In genomic region chr3:186217820-186218164, GRCh38 we compare ENCODE assay signal across 8 cellular contexts.
DNase-seq lines count a peak whose midpoint lies in the region; ATAC-seq and TF ChIP-seq lines count a peak whose summit lies in the region.

No MANE protein-coding gene starts in this region.

- in situ Hi-C loops in KBM-7 (cut with MboI; ENCODE audit: low pct_unique_long_range_greater_than_20kb, low sequenced_read_pairs) = no loop called here

- no peak overlapping the region for H3K9ac ChIP-seq in DND-41 (ENCODE audit: low read depth, low read length)

- H3K4me1 ChIP-seq in DND-41 (ENCODE audit: insufficient read depth, low read length) = no peaks in the 10 kb centered on the region
- H3K4me1 ChIP-seq in uterus = no peaks in the 10 kb centered on the region

- no peak for TF ChIP-seq CTCF in DND-41 (IDR thresholded peaks at IDR 0.05; ENCODE audit: borderline replicate concordance, extremely low read depth, low read length, poor library complexity, severe bottlenecking)
- no peak for TF ChIP-seq CTCF in uterus (IDR thresholded peaks at IDR 0.05)

- no peaks in the 10 kb centered on the region for H3K9me3 Mint-ChIP-seq in activated naive CD8-positive, alpha-beta T cell treated with anti-CD3 and anti-CD28 coated beads for 36 hours

- H3K36me3 ChIP-seq in DND-41 (ENCODE audit: insufficient read depth, low read length) (no peaks in the 10 kb centered on the region), uterus (no peaks in the 10 kb centered on the region)

- H3K27me3 Mint-ChIP-seq in activated naive CD8-positive, alpha-beta T cell treated with anti-CD3 and anti-CD28 coated beads for 36 hours = peaks cover 10% of the 10 kb centered on the region

- H3K9me3 ChIP-seq in DND-41 (ENCODE audit: insufficient read depth, low read length, severe bottlenecking) (no peaks in the 10 kb centered on the region), uterus (no peaks in the 10 kb centered on the region)

- H3K27ac ChIP-seq in DND-41 (ENCODE audit: low read length) (no peak overlapping the region), uterus (no peak overlapping the region)

- no peak overlapping the region for H3K4me2 ChIP-seq in DND-41 (ENCODE audit: insufficient read depth, low read length)

- H3K27me3 ChIP-seq in DND-41 (ENCODE audit: insufficient read depth, low read length, poor library complexity) (no peaks in the 10 kb centered on the region), uterus (no peaks in the 10 kb centered on the region)

- H3K79me2 ChIP-seq in DND-41 (ENCODE audit: insufficient read depth, low read length) = no peaks in the 10 kb centered on the region

- intact Hi-C loops in uterus (cut with DNase I; ENCODE audit: low total_unique reads) = no loop called here
- intact Hi-C loops in posterior cingulate gyrus (cut with DNase I) = no loop called here

- peaks cover 11% of the 10 kb centered on the region for H3K4me1 Mint-ChIP-seq in activated naive CD8-positive, alpha-beta T cell treated with anti-CD3 and anti-CD28 coated beads for 36 hours

- H3K4me3 ChIP-seq in DND-41 (ENCODE audit: low read depth in 1 of 2, low read length in 2 of 2) (no peak overlapping the region), uterus (no peak overlapping the region)

- H3K27ac Mint-ChIP-seq in activated naive CD8-positive, alpha-beta T cell treated with anti-CD3 and anti-CD28 coated beads for 36 hours = no peak overlapping the region

- no peaks in the 10 kb centered on the region for H4K20me1 ChIP-seq in DND-41 (ENCODE audit: insufficient read depth, low read length)

- ATAC-seq in DND-41 (ENCODE audit: insufficient read depth, low read depth) = peak; percentile 66
- ATAC-seq in HG03097 (IDR thresholded peaks at IDR 0.05; ENCODE audit: low FRiP score, unreplicated experiment) = peak; percentile 88

- TF ChIP-seq POLR2A in uterus (IDR thresholded peaks at IDR 0.05) = no peak

- DNase-seq in DND-41 (no peak), GM19240 (ENCODE audit: insufficient read length, low spot score) (peak; percentile 59), KBM-7 (no peak), NCI-H2171 treated with DMSO at 0.1 percent for 48 hours (lab: John Stamatoyannopoulos, UW) (no peak), uterus (no peak), posterior cingulate gyrus (no peak)
- DNase-seq in activated naive CD8-positive, alpha-beta T cell treated with anti-CD3 and anti-CD28 coated beads for 36 hours = peak; percentile 33

- H3K4me3 Mint-ChIP-seq in activated naive CD8-positive, alpha-beta T cell treated with anti-CD3 and anti-CD28 coated beads for 36 hours = no peak overlapping the region

- no peaks in the 10 kb centered on the region for H3K36me3 Mint-ChIP-seq in activated naive CD8-positive, alpha-beta T cell treated with anti-CD3 and anti-CD28 coated beads for 36 hours

- no peak overlapping the region for H2AFZ ChIP-seq in DND-41 (ENCODE audit: low read depth, low read length)

Comparison
In these comparisons a context has a peak if more than half of its experiments do, and no peak if none do; other contexts are left out.
1. DNase-seq: peak in GM19240 (single experiment) and activated naive CD8-positive, alpha-beta T cell treated with anti-CD3 and anti-CD28 coated beads for 36 hours (single experiment); none in DND-41 (single experiment), KBM-7 (single experiment), NCI-H2171 treated with DMSO at 0.1 percent for 48 hours (single experiment), uterus (0 of 2) and posterior cingulate gyrus (0 of 10).